Comparison of ENCODE assay signal across 2 cellular contexts in genomic region chr14:54353694-54354093, GRCh38.
TF ChIP-seq lines count a peak whose summit lies in the region.

No MANE protein-coding gene starts in this region.

TF ChIP-seq in HEK293, 187 proteins besides CTCF, POLR2A, EP300 and RAD21 (continued from another document):
- no peak for TF ChIP-seq ZSCAN30 (tag by site-specific recombination; IDR thresholded peaks at IDR 0.05)
- TF ChIP-seq ZSCAN5A (tag by site-specific recombination; IDR thresholded peaks at IDR 0.05), result no peak
- no peak for TF ChIP-seq ZNF529 (tag by site-specific recombination; IDR thresholded peaks at IDR 0.05; ENCODE audit: insufficient replicate concordance)
- TF ChIP-seq ZSCAN18 (tag by site-specific recombination; IDR thresholded peaks at IDR 0.05), result no peak
- no peak for TF ChIP-seq ZNF354C (tag by site-specific recombination; IDR thresholded peaks at IDR 0.05; ENCODE audit: borderline replicate concordance, low read depth)
TF ChIP-seq in HEK293: peak in this region for 1.

TF ChIP-seq in H1, 55 proteins besides CTCF, POLR2A, EP300 and RAD21:
- TF ChIP-seq E2F6 (IDR thresholded peaks at IDR 0.05), result no peak
- no peak for TF ChIP-seq GABPA (IDR thresholded peaks at IDR 0.05; ENCODE audit: borderline replicate concordance, insufficient read depth, low read length)
- TF ChIP-seq HDAC6 (IDR thresholded peaks at IDR 0.05; ENCODE audit: low read depth, low read length), result no peak
- no peak for TF ChIP-seq SP2 (IDR thresholded peaks at IDR 0.05; ENCODE audit: low read length)
- TF ChIP-seq SIX5 (IDR thresholded peaks at IDR 0.05; ENCODE audit: low read depth, low read length), result no peak
